In the genomic region with DNA sequence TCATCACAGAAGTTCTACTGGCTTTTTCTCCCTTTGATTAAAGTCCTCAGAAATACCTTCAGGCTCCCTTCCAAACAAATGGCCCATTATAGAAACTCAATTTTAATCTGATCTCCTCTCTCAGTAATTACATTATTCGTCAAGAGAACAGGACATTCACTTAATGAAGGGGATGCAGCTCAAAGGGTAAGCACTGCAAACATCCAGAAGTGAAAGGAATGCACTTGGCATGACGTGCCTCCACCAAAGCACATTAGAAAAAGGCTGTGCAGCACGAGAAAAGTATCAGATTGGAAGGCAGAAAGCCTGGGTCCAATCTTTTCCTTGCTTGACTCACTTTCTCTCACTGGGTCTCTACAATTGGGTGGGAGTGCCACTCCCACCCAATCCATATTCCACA, we compare ENCODE assay signal across 24 cellular contexts.
"Had no signal": no experiment of that assay in that cellular context is flagged by ENCODE, and none has a peak within 500 bp of the region (broad histone marks: within the 10 kb centered on the region; RNA-seq: fewer than 3 reads in every experiment).

No MANE protein-coding gene starts in this region.

- H3K27ac Mint-ChIP-seq: dendritic cell treated with granulocyte-macrophage colony-stimulating factor and Interleukin-4, amounts not matched to agents 40 ng/mL and 50 ng/mL, for 4 days; effector memory CD8-positive, alpha-beta T cell; endodermal cell; mesothelial cell of epicardium; naive B cell; naive thymus-derived CD8-positive, alpha-beta T cell had no signal

- H3K4me3 ChIP-seq: colonic mucosa, gastrocnemius medialis, heart right ventricle, left lung, lower lobe of right lung, mucosa of descending colon had no signal

- H3K4me1 ChIP-seq: colonic mucosa, foreskin keratinocyte, gastrocnemius medialis, heart right ventricle, left lung, lower lobe of right lung had no signal

- DNase-seq: colonic mucosa; cortex of kidney; effector CD8-positive, alpha-beta T cell; effector memory CD8-positive, alpha-beta T cell; endodermal cell; erythroblast; foreskin keratinocyte; gastrocnemius medialis; glutamatergic neuron; head of caudate nucleus; heart right ventricle; hippocampal formation; left cardiac atrium; left lung; left ventricle myocardium superior; lower lobe of right lung; mesenchymal stem cell; mucosa of descending colon; naive B cell; naive thymus-derived CD8-positive, alpha-beta T cell had no signal

- H3K27ac ChIP-seq: colonic mucosa, epithelial cell of prostate, foreskin keratinocyte, gastrocnemius medialis, heart right ventricle, left lung, lower lobe of right lung had no signal

- H3K36me3 ChIP-seq: colonic mucosa, gastrocnemius medialis, heart right ventricle, left lung, lower lobe of right lung had no signal

- H3K9me3 ChIP-seq: colonic mucosa, gastrocnemius medialis, heart right ventricle, left lung, lower lobe of right lung, mucosa of descending colon had no signal

- H3K27me3 ChIP-seq: colonic mucosa, foreskin keratinocyte, gastrocnemius medialis, heart right ventricle, left lung had no signal

- H3K27me3 Mint-ChIP-seq: dendritic cell treated with granulocyte-macrophage colony-stimulating factor and Interleukin-4, amounts not matched to agents 40 ng/mL and 50 ng/mL, for 4 days; effector memory CD8-positive, alpha-beta T cell had no signal

- H3K9me3 Mint-ChIP-seq: naive B cell had no signal

- H3K4me1 Mint-ChIP-seq: mesothelial cell of epicardium; naive B cell; naive thymus-derived CD8-positive, alpha-beta T cell had no signal

- ATAC-seq: effector memory CD8-positive, alpha-beta T cell; esophagus mucosa; foreskin keratinocyte; gastrocnemius medialis; heart right ventricle; left cardiac atrium; left lung; left ventricle myocardium superior; lower lobe of right lung; mucosa of descending colon; naive thymus-derived CD8-positive, alpha-beta T cell had no signal

- H3K36me3 Mint-ChIP-seq: mesothelial cell of epicardium; naive B cell; naive thymus-derived CD8-positive, alpha-beta T cell had no signal

- H3K4me3 Mint-ChIP-seq: dendritic cell treated with granulocyte-macrophage colony-stimulating factor and Interleukin-4, amounts not matched to agents 40 ng/mL and 50 ng/mL, for 4 days; effector memory CD8-positive, alpha-beta T cell; endodermal cell; mesothelial cell of epicardium; naive B cell; naive thymus-derived CD8-positive, alpha-beta T cell had no signal
